In genomic region chr2:221571391-221572179, GRCh38 we compare ENCODE assay signal across 8 cellular contexts. TPM values are rescaled to one million over a fixed set of nuclear protein-coding genes. Genes with fewer than 3 reads are reported as not detected.
DNase-seq lines count a peak whose midpoint lies in the region; ATAC-seq and TF ChIP-seq lines count a peak whose summit lies in the region.

No MANE protein-coding gene starts in this region.

- H3K4me3 ChIP-seq in BLaER1 (peak overlapping the region; percentile 72), lower lobe of right lung (peak overlapping the region; percentile 75)

- H3K9ac ChIP-seq in BLaER1 = peak overlapping the region; percentile 45

- no peak for TF ChIP-seq CTCF in lower lobe of right lung (IDR thresholded peaks at IDR 0.05)

- intact Hi-C loops in lower lobe of right lung (cut with DNase I) = loop anchor here (10.0 kb wide), 1 partner anchor 887 kb away; no protein-coding TSS in a partner anchor

- H3K36me3 ChIP-seq in BLaER1 (no peaks in the 10 kb centered on the region), lower lobe of right lung (no peaks in the 10 kb centered on the region)

- H3K27ac ChIP-seq in BLaER1 (no peak overlapping the region), lower lobe of right lung (peak overlapping the region; percentile 77)

- H3K4me1 ChIP-seq in BLaER1 (peaks cover 13% of the 10 kb centered on the region), lower lobe of right lung (peaks cover 26% of the 10 kb centered on the region)

- peak overlapping the region; percentile 98 for H3K4me2 ChIP-seq in BLaER1

- DNase-seq in activated CD4-positive, CD25-positive, alpha-beta regulatory T cell treated with anti-CD3 and anti-CD28 coated beads, Interleukin-2, amount 50 U/mL, for 72 hours = peak; percentile 35
- DNase-seq in ecto neural progenitor cell (ENCODE audit: low spot score) (peak; percentile 75), lower lobe of right lung (peak; percentile 55), DMS114 treated with DMSO at 0.1 percent for 48 hours (lab: John Stamatoyannopoulos, UW; ENCODE audit: unreplicated experiment) (no peak)
- peak; percentile 51 for DNase-seq in stimulated activated naive CD4-positive, alpha-beta T cell treated with Interleukin-2 at 50 U/mL for 16 hours (lab: John Stamatoyannopoulos, UW)

- ATAC-seq in GM19395 (IDR thresholded peaks at IDR 0.05; ENCODE audit: unreplicated experiment) (peak; percentile 17), HG03442 (IDR thresholded peaks at IDR 0.05; ENCODE audit: unreplicated experiment) (peak; percentile 7), lower lobe of right lung (peak; percentile 1 to 31)

- H4K20me1 ChIP-seq in BLaER1 = no peaks in the 10 kb centered on the region

- H3K9me3 ChIP-seq in BLaER1 (no peaks in the 10 kb centered on the region), lower lobe of right lung (no peaks in the 10 kb centered on the region)

- H3K27me3 ChIP-seq in BLaER1 (peaks cover 49% of the 10 kb centered on the region), lower lobe of right lung (ENCODE audit: low read depth) (peaks cover 26% of the 10 kb centered on the region)

RNA-seq across cellular contexts. Expression of gene EPHA4, which starts 0.5 kb away (rescaled TPM):
- total RNA-seq in lower lobe of right lung = 13.8 TPM
